ENCODE assay signal across 8 cellular contexts in genomic region chr5:177085985-177086917, GRCh38. TPM values are rescaled to one million over a fixed set of nuclear protein-coding genes. Genes with fewer than 3 reads are reported as not detected.
DNase-seq lines count a peak whose midpoint lies in the region; ATAC-seq and TF ChIP-seq lines count a peak whose summit lies in the region.

Gene FGFR4 (plus strand): TSS chr5:177086915. CDS start chr5:177089603, 2,688 bp downstream.

- H3K4me1 ChIP-seq in left ventricle myocardium inferior (peaks cover 28% of the 10 kb centered on the region), sigmoid colon (peaks cover 0 to 26% (median 13%) of the 10 kb centered on the region in 4 donors)

- intact Hi-C loops in left ventricle myocardium inferior (cut with micrococcal nuclease), result no loop called here
- intact Hi-C loops in sigmoid colon (cut with DNase I), result no loop called here

- H3K27me3 ChIP-seq in left ventricle myocardium inferior (ENCODE audit: low read depth) (peaks cover 79% of the 10 kb centered on the region), sigmoid colon (peaks cover 0 to 47% (median 26%) of the 10 kb centered on the region in 3 donors)

- TF ChIP-seq POLR2A in sigmoid colon (IDR thresholded peaks at IDR 0.05), result no peak

- ATAC-seq in GM18907 (IDR thresholded peaks at IDR 0.05; ENCODE audit: unreplicated experiment), result peak; percentile 38
- ATAC-seq in HG03432 (IDR thresholded peaks at IDR 0.05; ENCODE audit: unreplicated experiment), result peak; percentile 49

- DNase-seq in AG08396 (ENCODE audit: low spot score) (peak; percentile 95), RKO (ENCODE audit: low spot score) (peak; percentile 69), left ventricle myocardium inferior (peak; percentile 56), sigmoid colon (peak; percentile 82), superior temporal gyrus (ENCODE audit: extremely low spot score) (no peak)
- DNase-seq in activated naive CD4-positive, alpha-beta T cell treated with Interleukin-2 at 50 U/mL for 16 hours, result peak; percentile 51

- H3K27ac ChIP-seq in left ventricle myocardium inferior (replicated peaks) (no peak within 1 kb of the TSS), sigmoid colon (peak within 1 kb of the TSS in 2 of 4 donors; percentile 27 to 44)

- TF ChIP-seq EP300 in sigmoid colon (IDR thresholded peaks at IDR 0.05), result no peak

- TF ChIP-seq CTCF in left ventricle myocardium inferior (IDR thresholded peaks at IDR 0.05; ENCODE audit: borderline replicate concordance) (no peak), sigmoid colon (IDR thresholded peaks at IDR 0.05) (no peak)

- WGBS in sigmoid colon, 2 donors, result 5 to 19% methylated on average over 35 of the region's 38 CpGs

- H3K4me3 ChIP-seq in left ventricle myocardium inferior (peak within 1 kb of the TSS; percentile 66), sigmoid colon (peak within 1 kb of the TSS; percentile 11 to 50 (median 44))

- H3K36me3 ChIP-seq in left ventricle myocardium inferior, result no peaks in the 10 kb centered on the region
- H3K36me3 ChIP-seq in sigmoid colon, result no peaks in the 10 kb centered on the region

- H3K9me3 ChIP-seq in left ventricle myocardium inferior (replicated peaks), result no peaks in the 10 kb centered on the region
- H3K9me3 ChIP-seq in sigmoid colon, result no peaks in the 10 kb centered on the region

RNA-seq across cellular contexts. Expression of gene FGFR4, which starts in this region (rescaled TPM):
- total RNA-seq in left ventricle myocardium inferior (0.93 TPM), sigmoid colon (10 to 100 TPM in 1 of 4 donors, 1 to 10 TPM in 3; 3.0 to 11.8 (median 6.1) TPM)
- polyA plus RNA-seq in sigmoid colon, result 10 to 100 TPM in 1 of 3 donors, 1 to 10 TPM in 2; 4.9 to 45.0 (median 6.6) TPM

Comparison
In these comparisons a context has a peak if more than half of its experiments do, and no peak if none do; other contexts are left out.
1. Peak in DNase-seq and H3K4me3 ChIP-seq in left ventricle myocardium inferior; RNA of the gene not detected or under 1 TPM.